In the genomic region with DNA sequence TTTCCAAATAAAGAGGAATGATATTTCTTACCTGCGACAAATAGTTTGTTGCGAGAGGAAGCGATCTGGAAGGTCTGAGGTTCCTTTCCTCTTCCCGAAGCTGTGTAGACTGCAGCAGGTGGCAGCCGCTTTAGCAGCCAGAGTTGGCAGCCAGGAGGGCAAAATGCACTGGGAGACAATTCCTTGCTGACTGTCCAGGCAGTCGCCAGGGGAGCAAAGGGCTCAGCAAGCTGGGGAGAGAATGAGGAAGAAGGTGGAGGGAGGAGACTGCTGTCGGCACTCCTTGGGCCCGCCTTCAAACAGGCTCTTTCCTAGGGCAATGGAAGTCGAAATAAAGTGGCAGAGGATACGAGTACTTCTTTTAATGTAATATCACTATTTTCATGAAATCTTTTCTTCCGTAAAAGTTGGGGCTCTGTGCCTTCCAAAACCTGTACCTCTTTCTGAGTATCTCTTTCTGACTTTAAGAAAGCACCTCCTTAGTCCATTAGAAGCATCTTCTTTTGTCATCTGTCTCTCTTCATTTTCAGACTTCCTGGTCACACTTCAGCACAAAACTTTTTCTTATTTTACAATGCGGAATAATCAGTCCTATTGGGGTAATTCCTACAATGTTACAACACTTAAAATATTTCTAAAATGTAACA, we compare ENCODE assay signal across 10 cellular contexts. TPM values are rescaled to one million over a fixed set of nuclear protein-coding genes. Genes with fewer than 3 reads are reported as not detected.
DNase-seq lines count a peak whose midpoint lies in the region; ATAC-seq, FAIRE-seq and TF ChIP-seq lines count a peak whose summit lies in the region.
"Had no signal": no experiment of that assay in that cellular context is flagged by ENCODE, and none has a peak within 500 bp of the region (broad histone marks: within the 10 kb centered on the region; RNA-seq: fewer than 3 reads in every experiment).

IL18 (minus strand) TSS at position 220 of the 647 bp plus-strand sequence. CDS start 9,041 bp downstream, outside the sequence.

- TF ChIP-seq CTCF in chondrocyte (IDR thresholded peaks at IDR 0.05) (no peak), lung (IDR thresholded peaks at IDR 0.05; ENCODE audit: control extremely low read depth, extremely low read depth) (no peak)

- no peak within 1 kb of the TSS for H3K27ac Mint-ChIP-seq in activated T-cell treated with anti-CD3 and anti-CD28 coated beads, Interleukin-2, amount 50 U/mL, for 24 hours
- peak within 1 kb of the TSS; percentile 79 for H3K27ac Mint-ChIP-seq in chondrocyte (ENCODE audit: unreplicated experiment)

- no peaks in the 10 kb centered on the region for H3K36me3 Mint-ChIP-seq in activated T-cell treated with anti-CD3 and anti-CD28 coated beads, Interleukin-2, amount 50 U/mL, for 4 hours (ENCODE audit: insufficient read depth)
- H3K36me3 Mint-ChIP-seq in activated T-cell treated with anti-CD3 and anti-CD28 coated beads, Interleukin-2, amount 50 U/mL, for 24 hours (ENCODE audit: low read depth), result no peaks in the 10 kb centered on the region
- H3K36me3 Mint-ChIP-seq in chondrocyte (ENCODE audit: low read depth), result no peaks in the 10 kb centered on the region

- peak; percentile 94 for FAIRE-seq in urothelium cell line (lab: Jason Lieb, UNC)

- H3K27me3 Mint-ChIP-seq in activated T-cell treated with anti-CD3 and anti-CD28 coated beads, Interleukin-2, amount 50 U/mL, for 4 hours (ENCODE audit: low read depth), result peaks cover 18% of the 10 kb centered on the region
- H3K27me3 Mint-ChIP-seq in activated T-cell treated with anti-CD3 and anti-CD28 coated beads, Interleukin-2, amount 50 U/mL, for 24 hours, result peaks cover 31% of the 10 kb centered on the region
- no peaks in the 10 kb centered on the region for H3K27me3 Mint-ChIP-seq in chondrocyte (ENCODE audit: low read depth)

- 33 to 39% methylated on average over 12 of the region's 12 CpGs for WGBS in lung, 2 donors

- H3K4me3 Mint-ChIP-seq in activated T-cell treated with anti-CD3 and anti-CD28 coated beads, Interleukin-2, amount 50 U/mL, for 4 hours, result peak within 1 kb of the TSS; percentile 34
- no peak within 1 kb of the TSS for H3K4me3 Mint-ChIP-seq in activated T-cell treated with anti-CD3 and anti-CD28 coated beads, Interleukin-2, amount 50 U/mL, for 24 hours
- peak within 1 kb of the TSS; percentile 47 for H3K4me3 Mint-ChIP-seq in chondrocyte (ENCODE audit: unreplicated experiment)

- H3K9me3 Mint-ChIP-seq in activated T-cell treated with anti-CD3 and anti-CD28 coated beads, Interleukin-2, amount 50 U/mL, for 4 hours, result no peaks in the 10 kb centered on the region
- H3K9me3 Mint-ChIP-seq in activated T-cell treated with anti-CD3 and anti-CD28 coated beads, Interleukin-2, amount 50 U/mL, for 24 hours, result no peaks in the 10 kb centered on the region
- H3K9me3 Mint-ChIP-seq in chondrocyte (ENCODE audit: low read depth), result no peaks in the 10 kb centered on the region

- no peak for ATAC-seq in activated T-cell treated with anti-CD3 and anti-CD28 coated beads, Interleukin-2, amount 50 U/mL, for 4 hours
- peak; percentile 68 for ATAC-seq in lung (ENCODE audit: insufficient read depth, low FRiP score)

- H3K9me3 ChIP-seq in lung (ENCODE audit: control insufficient read depth in 2 of 2, insufficient read depth in 1 of 2, low read length in 1 of 2), result no peaks in the 10 kb centered on the region
- H3K9me3 ChIP-seq: BLaER1 had no signal

- no peaks in the 10 kb centered on the region for H3K36me3 ChIP-seq in lung (ENCODE audit: control insufficient read depth in 2 of 2, insufficient read depth in 2 of 2, low read length in 2 of 2)
- H3K36me3 ChIP-seq: BLaER1 had no signal

- H3K4me1 ChIP-seq in lung (ENCODE audit: control insufficient read depth in 2 of 2, insufficient read depth in 2 of 2, low read length in 2 of 2), result peaks cover 0 to 1% of the 10 kb centered on the region in 2 donors
- H3K4me1 ChIP-seq: BLaER1 had no signal

- H3K4me1 Mint-ChIP-seq in activated T-cell treated with anti-CD3 and anti-CD28 coated beads, Interleukin-2, amount 50 U/mL, for 4 hours (ENCODE audit: low read depth), result no peaks in the 10 kb centered on the region
- H3K4me1 Mint-ChIP-seq in activated T-cell treated with anti-CD3 and anti-CD28 coated beads, Interleukin-2, amount 50 U/mL, for 24 hours (ENCODE audit: low read depth), result peaks cover 1% of the 10 kb centered on the region
- peaks cover 36% of the 10 kb centered on the region for H3K4me1 Mint-ChIP-seq in chondrocyte (ENCODE audit: low read depth)

- no peaks in the 10 kb centered on the region for H3K27me3 ChIP-seq in lung (ENCODE audit: control insufficient read depth, insufficient read depth)
- H3K27me3 ChIP-seq: BLaER1 had no signal

- H3K4me3 ChIP-seq in lung, result no peak within 1 kb of the TSS
- H3K4me3 ChIP-seq: BLaER1 had no signal

- DNase-seq in activated T-cell treated with anti-CD3 and anti-CD28 coated beads, Interleukin-2, amount 50 U/mL, for 4 hours, result no peak
- no peak for DNase-seq in activated T-cell treated with anti-CD3 and anti-CD28 coated beads, Interleukin-2, amount 50 U/mL, for 24 hours
- DNase-seq in chondrocyte (ENCODE audit: low spot score) (no peak), lung (ENCODE audit: low spot score) (peak; percentile 74), urothelium cell line (ENCODE audit: low spot score) (peak; percentile 94), NCI-H1048 (lab: John Stamatoyannopoulos, UW) (no peak), RKO (ENCODE audit: low spot score) (no peak)
- no peak for DNase-seq in activated naive CD4-positive, alpha-beta T cell treated with anti-CD3 and anti-CD28 coated beads, Interleukin-2, amount 50 U/mL, for 16 hours
- DNase-seq: activated T-cell treated with anti-CD3 and anti-CD28 coated beads, Interleukin-2, amount 50 U/mL, for 1 hour had no signal

- H3K27ac ChIP-seq in lung (ENCODE audit: low read depth in 1 of 2, low read length in 1 of 2), result peak within 1 kb of the TSS in 1 of 2 donors; percentile 91
- H3K27ac ChIP-seq: BLaER1 had no signal

RNA-seq across cellular contexts. Expression of gene IL18, which starts in this region (rescaled TPM):
- total RNA-seq in activated T-cell treated with anti-CD3 and anti-CD28 coated beads, Interleukin-2, amount 50 U/mL, for 4 hours, result not detected
- 0.80 to 0.97 TPM (median 0.85 TPM) in 3 replicates for total RNA-seq in chondrocyte
- 10 to 100 TPM; 23.7 to 24.5 TPM for total RNA-seq in lung
- polyA plus RNA-seq in lung, result 10 to 100 TPM; 29.6 to 88.9 TPM

Comparison
In these comparisons a context has a peak if more than half of its experiments do, and no peak if none do; other contexts are left out.
1. RNA of gene IL18 (total RNA-seq): 23.7 to 24.5 TPM in lung; 0.80 to 0.97 TPM in chondrocyte and not detected in activated T-cell treated with anti-CD3 and anti-CD28 coated beads, Interleukin-2, amount 50 U/mL, for 4 hours; every median in the first group is over 10 times any median in the second.
2. DNase-seq: peak in lung (single experiment) and urothelium cell line (single experiment); none in activated T-cell treated with anti-CD3 and anti-CD28 coated beads, Interleukin-2, amount 50 U/mL, for 4 hours (single experiment), activated T-cell treated with anti-CD3 and anti-CD28 coated beads, Interleukin-2, amount 50 U/mL, for 24 hours (single experiment), chondrocyte (single experiment), NCI-H1048 (single experiment), RKO (single experiment) and activated naive CD4-positive, alpha-beta T cell treated with anti-CD3 and anti-CD28 coated beads, Interleukin-2, amount 50 U/mL, for 16 hours (single experiment).